8 cellular contexts compared by ENCODE assay signal in the genomic region with DNA sequence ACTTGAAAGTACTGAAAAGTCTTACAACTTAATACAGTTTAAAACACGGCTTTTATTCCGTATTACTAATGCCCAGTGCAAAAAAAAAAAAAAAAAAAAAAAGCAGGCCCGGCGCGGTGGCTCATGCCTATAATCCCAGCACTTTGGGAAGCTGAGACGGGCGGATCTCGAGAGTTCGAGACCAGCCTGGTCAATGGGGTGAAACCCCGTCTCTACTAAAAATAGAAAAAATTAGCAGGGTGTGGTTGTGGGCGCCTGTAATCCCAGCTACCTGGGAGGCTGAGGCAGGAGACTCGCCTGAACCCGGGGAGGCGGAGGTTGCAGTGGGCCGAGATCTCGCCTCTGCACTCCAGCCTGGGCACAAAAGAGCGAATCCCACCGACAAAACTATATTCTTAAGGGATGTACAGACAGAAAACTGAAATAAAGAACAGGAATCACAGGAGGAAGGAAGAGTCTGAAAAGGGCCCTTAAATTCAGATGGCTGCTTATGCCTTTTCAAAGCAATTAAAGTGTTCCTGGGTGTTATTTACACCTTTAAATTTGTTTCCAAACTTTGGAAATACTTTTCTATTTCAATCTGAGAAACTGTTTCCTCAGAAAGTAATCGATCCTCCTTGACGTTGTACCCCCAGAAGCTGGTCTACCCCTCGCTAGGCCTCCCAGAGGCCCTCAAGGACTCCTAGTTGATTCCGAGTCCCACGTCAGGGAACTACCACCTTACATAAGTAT. TPM values are rescaled to one million over a fixed set of nuclear protein-coding genes. Genes with fewer than 3 reads are reported as not detected.
DNase-seq lines count a peak whose midpoint lies in the region; ATAC-seq and TF ChIP-seq lines count a peak whose summit lies in the region.

No MANE protein-coding gene starts in this region.

- POLR2A ChIA-PET in MCF 10A (lab: Yijun Ruan, JAX) = interaction anchor here (0.8 to 21.0 kb wide), 11 partner anchors 7 to 1053 kb away, joined by 3 to 620 read pairs (median 4); no protein-coding TSS in a partner anchor

- H3K9ac ChIP-seq in mesendoderm (ENCODE audit: low read length) = peak overlapping the region; percentile 96

- H3K4me3 ChIP-seq in SJSA1 (peak overlapping the region; percentile 71), mesendoderm (ENCODE audit: low read length) (peak overlapping the region; percentile 91), thymus (ENCODE audit: low read length) (peak overlapping the region; percentile 100)

- H2BK5ac ChIP-seq in mesendoderm (ENCODE audit: low read length) = peak overlapping the region; percentile 87

- BruUV-seq in MCF 10A (replicated peaks; lab: Mats Ljungman, UMichigan) = TSS peak; percentile 31

- H3K27me3 Mint-ChIP-seq in MCF 10A (ENCODE audit: insufficient read depth, unreplicated experiment) = no peaks in the 10 kb centered on the region

- H3K9me3 ChIP-seq in SJSA1 (replicated peaks) = no peaks in the 10 kb centered on the region
- H3K9me3 ChIP-seq in thymus (ENCODE audit: control insufficient read depth) = no peaks in the 10 kb centered on the region

- TF ChIP-seq CTCF in MCF 10A (IDR thresholded peaks at IDR 0.05; ENCODE audit: unreplicated experiment) = no peak

- H3K9me3 Mint-ChIP-seq in MCF 10A (ENCODE audit: unreplicated experiment) = no peaks in the 10 kb centered on the region

- H3K4me1 ChIP-seq in SJSA1 (replicated peaks) (peaks cover 26% of the 10 kb centered on the region), mesendoderm (ENCODE audit: control insufficient read depth, low read depth, low read length) (peaks cover 2% of the 10 kb centered on the region), thymus (ENCODE audit: control insufficient read depth, insufficient read depth, low read length) (peaks cover 15% of the 10 kb centered on the region)

- peaks cover 79% of the 10 kb centered on the region for H3K79me2 ChIP-seq in mesendoderm (ENCODE audit: control insufficient read depth, insufficient read depth, low read length)

- H2BK15ac ChIP-seq in mesendoderm (replicated peaks; ENCODE audit: low read depth) = no peak overlapping the region

- H3K18ac ChIP-seq in mesendoderm (ENCODE audit: low read length) = peak overlapping the region; percentile 88

- peak overlapping the region; percentile 78 for H3K4ac ChIP-seq in mesendoderm (ENCODE audit: low read depth, low read length)

- H3K36me3 Mint-ChIP-seq in MCF 10A (ENCODE audit: insufficient read depth, unreplicated experiment) = peaks cover 42% of the 10 kb centered on the region

- no CpG with 5 or more reads among the region's 23 CpGs for WGBS in mesendoderm (ENCODE audit: extremely low coverage, insufficient coverage, low lambda C conversion rate)
- WGBS in thymus = under 1% methylated on average over 23 of the region's 23 CpGs

- CTCF ChIA-PET in MCF 10A (lab: Yijun Ruan, JAX) = interaction anchor here (0.6 to 13.5 kb wide), 4 partner anchors 21 to 1069 kb away, joined by 3 to 119 read pairs (median 4); no protein-coding TSS in a partner anchor

- H3K27ac Mint-ChIP-seq in MCF 10A (ENCODE audit: low read depth, unreplicated experiment) = peak overlapping the region; percentile 100

- H3K27ac ChIP-seq in SJSA1 (peak overlapping the region; percentile 100), mesendoderm (ENCODE audit: low read depth, low read length) (peak overlapping the region; percentile 86), thymus (ENCODE audit: low read depth) (peak overlapping the region; percentile 100)

- peaks cover 1% of the 10 kb centered on the region for H3K79me1 ChIP-seq in mesendoderm (ENCODE audit: low read length)

- intact Hi-C loops in MCF 10A (cut with micrococcal nuclease) = loop anchor here (1.0 kb wide), 1 partner anchor 28 kb away; no protein-coding TSS in a partner anchor
- intact Hi-C loops in sciatic nerve (cut with DNase I) = no loop called here

- H3K4me1 Mint-ChIP-seq in MCF 10A (ENCODE audit: insufficient read depth, unreplicated experiment) = peaks cover 24% of the 10 kb centered on the region

- no peak overlapping the region for H4K5ac ChIP-seq in mesendoderm (ENCODE audit: low read length)

- DNase-seq in Daoy (ENCODE audit: low read depth) (peak; percentile 57), SJSA1 (ENCODE audit: low read depth in 1 of 2, low spot score in 2 of 2) (peak in 1 of 2 experiments; percentile 44), MCF 10A (ENCODE audit: unreplicated experiment) (peak; percentile 29), mesendoderm (no peak), MV-4-11 (lab: John Stamatoyannopoulos, UW) (no peak), sciatic nerve (ENCODE audit: low spot score) (no peak)

- no peak overlapping the region for H3K23ac ChIP-seq in mesendoderm (ENCODE audit: low read length)

- peak overlapping the region; percentile 99 for H3K56ac ChIP-seq in mesendoderm (ENCODE audit: low read length)

- ATAC-seq in sciatic nerve = no peak
- ATAC-seq in GM21528 (IDR thresholded peaks at IDR 0.05; ENCODE audit: low FRiP score, unreplicated experiment) = no peak

- H4K8ac ChIP-seq in mesendoderm (ENCODE audit: low read depth, low read length) = no peak overlapping the region

- H2BK120ac ChIP-seq in mesendoderm (ENCODE audit: low read depth, low read length) = peak overlapping the region; percentile 69

- H3K36me3 ChIP-seq in SJSA1 (peaks cover 42% of the 10 kb centered on the region), mesendoderm (ENCODE audit: control insufficient read depth, insufficient read depth, low read length) (no peaks in the 10 kb centered on the region), thymus (ENCODE audit: control insufficient read depth, insufficient read depth) (no peaks in the 10 kb centered on the region)

- no peak overlapping the region for H2AK5ac ChIP-seq in mesendoderm (ENCODE audit: low read length)

- no peaks in the 10 kb centered on the region for H3K27me3 ChIP-seq in SJSA1 (replicated peaks)
- H3K27me3 ChIP-seq in mesendoderm (ENCODE audit: insufficient read depth, low read length, poor library complexity) = no peaks in the 10 kb centered on the region
- no peaks in the 10 kb centered on the region for H3K27me3 ChIP-seq in thymus (ENCODE audit: control insufficient read depth, insufficient read depth)

- peak overlapping the region; percentile 16 for H3K4me2 ChIP-seq in mesendoderm (ENCODE audit: low read length)

- peak overlapping the region; percentile 100 for H3K4me3 Mint-ChIP-seq in MCF 10A (ENCODE audit: unreplicated experiment)

RNA-seq across cellular contexts. Expression of gene KMT2E, which starts 2.1 kb away (rescaled TPM):
- 36.7 and 66.7 TPM in 2 replicates for total RNA-seq in Daoy (2014; rRNA removed; shearing (Covaris generic))
- 21.8 and 32.2 TPM in 2 replicates for total RNA-seq in SJSA1 (2014; rRNA removed; shearing (Covaris generic))
- total RNA-seq in MCF 10A (2022) = 49.7 and 53.1 TPM in 2 replicates
- 21.7 TPM for polyA plus RNA-seq in mesendoderm (2013, experiment 1 of 2)
- 21.7 TPM for polyA plus RNA-seq in mesendoderm (2013, experiment 2 of 2)
- polyA plus RNA-seq in thymus = 26.5 TPM
- total RNA-seq in sciatic nerve = 161 TPM

Comparison
In these comparisons a context has a peak if more than half of its experiments do, and no peak if none do; other contexts are left out.
1. DNase-seq: peak in Daoy (single experiment) and MCF 10A (single experiment); none in mesendoderm (single experiment), MV-4-11 (single experiment) and sciatic nerve (single experiment).
2. Peak in every context shown above with its lines, with median percentiles within 50 percentile points of each other: H3K27ac ChIP-seq and H3K4me3 ChIP-seq.